Comparison of ENCODE assay signal across 10 cellular contexts in genomic region chr10:21499910-21500577, GRCh38. TPM values are rescaled to one million over a fixed set of nuclear protein-coding genes. Genes with fewer than 3 reads are reported as not detected.
DNase-seq lines count a peak whose midpoint lies in the region; ATAC-seq, FAIRE-seq and TF ChIP-seq lines count a peak whose summit lies in the region.
"Had no signal": no experiment of that assay in that cellular context is flagged by ENCODE, and none has a peak within 500 bp of the region (broad histone marks: within the 10 kb centered on the region; RNA-seq: fewer than 3 reads in every experiment).

No MANE protein-coding gene starts in this region.

- H3K27ac ChIP-seq in H9 (ENCODE audit: insufficient read length, low read depth, low read length) (no peak overlapping the region), gastrocnemius medialis (no peak overlapping the region)

- peak overlapping the region in 1 of 3 experiments; percentile 82; a peak in 2 of 7 replicates for H3K27ac Mint-ChIP-seq in H9
- H3K27ac Mint-ChIP-seq in activated naive CD8-positive, alpha-beta T cell, result no peak overlapping the region

- H3K27me3 Mint-ChIP-seq in H9 (ENCODE audit: low read depth), result peaks cover 50% of the 10 kb centered on the region
- H3K27me3 Mint-ChIP-seq in activated naive CD8-positive, alpha-beta T cell, result peaks cover 40% of the 10 kb centered on the region

- no peak overlapping the region for H2AFZ ChIP-seq in H9 (ENCODE audit: low read length)

- peak overlapping the region; percentile 5 for H3K9ac ChIP-seq in H9 (ENCODE audit: extremely low read depth, insufficient read length, low read length)
- H3K9ac ChIP-seq in iPS-15b (ENCODE audit: low read depth, low read length), result peak overlapping the region; percentile 56

- no peak overlapping the region for H3K4ac ChIP-seq in H9 (ENCODE audit: low read depth, low read length)

- H3K79me1 ChIP-seq in H9 (ENCODE audit: insufficient read depth, low read depth, low read length, poor library complexity, severe bottlenecking), result no peaks in the 10 kb centered on the region

- TF ChIP-seq CTCF in H9 (conservative IDR thresholded peaks at IDR 0.05) (0 out of 3 replicates have a peak, but pooled peaks have one; percentile 9), gastrocnemius medialis (IDR thresholded peaks at IDR 0.05 in 4 of 5, conservative IDR thresholded peaks at IDR 0.05 in 1 of 5) (no peak)

- no peak overlapping the region for H3K56ac ChIP-seq in H9 (ENCODE audit: insufficient read length, low read depth, low read length)

- H3T11ph ChIP-seq in H9 (ENCODE audit: low read length), result no peak overlapping the region

- H3K79me2 ChIP-seq in H9 (ENCODE audit: insufficient read depth, low read length), result no peaks in the 10 kb centered on the region

- no peak overlapping the region for H2AK5ac ChIP-seq in H9 (ENCODE audit: insufficient read length, low read length)

- no peak overlapping the region for H2BK5ac ChIP-seq in H9 (ENCODE audit: insufficient read length, low read length)

- 0 out of 2 replicates have a peak overlapping the region, but pooled peaks have one; percentile 23 for H3K14ac ChIP-seq in H9 (ENCODE audit: insufficient read depth, low read length)

- peak overlapping the region; percentile 59 to 79 for H3K4me3 Mint-ChIP-seq in H9
- peak overlapping the region; percentile 20 for H3K4me3 Mint-ChIP-seq in activated naive CD8-positive, alpha-beta T cell

- no peak overlapping the region for H2BK120ac ChIP-seq in H9 (ENCODE audit: low read depth, low read length, poor library complexity, severe bottlenecking)

- DNase-seq in H9 (peak; percentile 74), gastrocnemius medialis (no peak), GM12892 (ENCODE audit: insufficient read length) (no peak)
- DNase-seq: DND-41, NCI-H526 treated with DMSO at 0.1 percent for 48 hours had no signal

- no peak for FAIRE-seq in GM12892 (lab: Jason Lieb, UNC)

- no peaks in the 10 kb centered on the region; a peak in 1 of 5 replicates for H3K9me3 Mint-ChIP-seq in H9
- no peaks in the 10 kb centered on the region for H3K9me3 Mint-ChIP-seq in activated naive CD8-positive, alpha-beta T cell (ENCODE audit: low read depth)

- WGBS in H9 (ENCODE audit: extremely low coverage, insufficient read length, low lambda C conversion rate), result no CpG with 5 or more reads among the region's 58 CpGs

- H2BK20ac ChIP-seq in H9 (ENCODE audit: low read depth, low read length, poor library complexity, severe bottlenecking), result no peak overlapping the region

- peak overlapping the region; percentile 2 for H3K18ac ChIP-seq in H9 (ENCODE audit: insufficient read length, low read depth, low read length)

- no peak for ATAC-seq in gastrocnemius medialis
- no peak for ATAC-seq in GM18517 (IDR thresholded peaks at IDR 0.05; ENCODE audit: unreplicated experiment)
- ATAC-seq in GM18873 (IDR thresholded peaks at IDR 0.05; ENCODE audit: low FRiP score, unreplicated experiment), result no peak
- ATAC-seq in HG03354 (IDR thresholded peaks at IDR 0.05; ENCODE audit: poor library complexity, severe bottlenecking, unreplicated experiment), result no peak

- peaks cover 28% of the 10 kb centered on the region for H3K23me2 ChIP-seq in H9 (ENCODE audit: insufficient read length, low read depth, low read length, poor library complexity, severe bottlenecking)

- intact Hi-C loops in gastrocnemius medialis (cut with DNase I; ENCODE audit: low total_unique reads), result loop anchor here (5.0 to 10.0 kb wide), 4 partner anchors 223 to 935 kb away; partner anchors contain the start of gene DNAJC1

- no peaks in the 10 kb centered on the region for H3K9me3 ChIP-seq in H9 (ENCODE audit: control insufficient read depth, low read depth, low read length)
- H3K9me3 ChIP-seq in iPS-15b (ENCODE audit: control insufficient read depth, insufficient read depth, low read length), result no peaks in the 10 kb centered on the region
- H3K9me3 ChIP-seq in gastrocnemius medialis, result no peaks in the 10 kb centered on the region

- H2BK15ac ChIP-seq in H9 (ENCODE audit: low read depth, low read length), result no peak overlapping the region

- H3K4me2 ChIP-seq in H9 (ENCODE audit: insufficient read depth, insufficient read length, low read length), result peak overlapping the region; percentile 69

- H3K27me3 ChIP-seq in H9 (ENCODE audit: insufficient read depth, low read length) (peaks cover 19% of the 10 kb centered on the region; the same call in 1 of the 2 replicates), iPS-15b (ENCODE audit: control insufficient read depth, insufficient read depth, low read length) (peaks cover 41% of the 10 kb centered on the region), gastrocnemius medialis (peaks cover 0 to 30% (median 26%) of the 10 kb centered on the region in 3 donors)

- H4K8ac ChIP-seq in H9 (replicated peaks; ENCODE audit: insufficient read length, low read depth, low read length), result no peak overlapping the region

- H4K91ac ChIP-seq in H9 (ENCODE audit: insufficient read length, low read depth, low read length), result no peak overlapping the region

- no peak overlapping the region for H2BK12ac ChIP-seq in H9 (ENCODE audit: insufficient read length, low read depth, low read length)

- TF ChIP-seq POLR2A in gastrocnemius medialis (IDR thresholded peaks at IDR 0.05) (no peak), GM12892 (IDR thresholded peaks at IDR 0.05; ENCODE audit: low read depth, low read length) (no peak)

- H4K20me1 ChIP-seq in H9 (ENCODE audit: control insufficient read depth, insufficient read depth, insufficient read length), result no peaks in the 10 kb centered on the region

- H4K5ac ChIP-seq in H9 (ENCODE audit: insufficient read length, low read depth, low read length), result no peak overlapping the region

- peaks cover 0 to 5% (median 2%) of the 10 kb centered on the region in 3 experiments; a peak in 3 of 7 replicates for H3K36me3 Mint-ChIP-seq in H9 (ENCODE audit: insufficient read depth in 1 of 3, low read depth in 3 of 3)
- no peaks in the 10 kb centered on the region for H3K36me3 Mint-ChIP-seq in activated naive CD8-positive, alpha-beta T cell

- peaks cover 60 to 71% of the 10 kb centered on the region in 2 experiments for H3K4me1 Mint-ChIP-seq in H9
- peaks cover 19% of the 10 kb centered on the region for H3K4me1 Mint-ChIP-seq in activated naive CD8-positive, alpha-beta T cell (ENCODE audit: low read depth)

- H3K36me3 ChIP-seq in iPS-15b (ENCODE audit: control insufficient read depth, insufficient read depth, low read length) (no peaks in the 10 kb centered on the region), gastrocnemius medialis (no peaks in the 10 kb centered on the region)

- H3K4me1 ChIP-seq in H9 (ENCODE audit: insufficient read depth, low read length), result peaks cover 18% of the 10 kb centered on the region; the same call in 1 of the 2 replicates
- H3K4me1 ChIP-seq in iPS-15b (ENCODE audit: control insufficient read depth, insufficient read depth, low read length), result peaks cover 42% of the 10 kb centered on the region
- H3K4me1 ChIP-seq in gastrocnemius medialis, result peaks cover 4 to 21% of the 10 kb centered on the region in 2 donors

- in situ Hi-C loops in gastrocnemius medialis (cut with MboI; ENCODE audit: low sequenced_read_pairs in 4 of 4), result loop anchor here (5.0 to 25.0 kb wide), 9 partner anchors 213 to 1487 kb away; partner anchors contain the start of genes BMI1 (in 1 of the 4) and COMMD3 (in 1 of the 4)

- H3K23ac ChIP-seq in H9 (ENCODE audit: insufficient read length, low read depth, low read length), result no peak overlapping the region

- H3K4me3 ChIP-seq in iPS-15b (ENCODE audit: low read depth, low read length) (peak overlapping the region; percentile 67), gastrocnemius medialis (peak overlapping the region; percentile 18 to 45 (median 38))

RNA-seq across cellular contexts. Expression of gene SKIDA1, which starts 25.4 kb away (rescaled TPM):
- total RNA-seq in H9 (2021) (5.4 and 5.9 TPM in 2 replicates), gastrocnemius medialis (under 1 TPM in 1 of 4 donors, not detected in 3; 0.09 TPM)
- 0.17 TPM for polyA plus RNA-seq in GM12892 (2012; ENCODE audit: missing spikeins)

RNA-seq across cellular contexts. Expression of gene MLLT10, which starts 34.0 kb away (rescaled TPM):
- total RNA-seq in H9 (2021), result 72.3 and 75.9 TPM in 2 replicates
- 10 to 100 TPM; 13.6 to 26.6 (median 21.6) TPM for total RNA-seq in gastrocnemius medialis
- polyA plus RNA-seq in GM12892 (2012; ENCODE audit: missing spikeins), result 31.1 TPM
